ENCODE assay signal across 1 cellular context in the genomic region with DNA sequence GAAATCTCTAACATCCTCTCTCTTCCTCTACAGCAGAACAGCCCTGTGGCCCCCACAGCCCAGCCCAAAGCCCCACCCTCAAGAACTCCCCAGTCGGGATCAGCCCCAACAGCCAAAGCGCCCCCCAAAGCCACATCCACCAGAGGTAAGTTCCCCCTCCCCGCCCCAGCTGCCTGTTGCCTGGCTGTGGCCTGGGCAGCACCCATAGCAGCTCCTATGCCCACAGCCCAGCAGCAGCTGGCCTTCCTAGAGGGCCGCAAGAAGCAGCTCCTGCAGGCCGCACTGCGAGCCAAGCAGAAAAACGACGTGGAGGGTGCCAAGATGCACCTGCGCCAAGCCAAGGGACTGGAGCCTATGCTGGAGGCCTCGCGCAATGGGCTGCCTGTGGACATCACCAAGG.
TF ChIP-seq lines count a peak whose summit lies in the region.

No MANE protein-coding gene starts in this region.

TF ChIP-seq in SK-N-SH, 30 proteins besides CTCF, POLR2A, EP300 and RAD21 (continued from another document):
- no peak for TF ChIP-seq FOSL2 (IDR thresholded peaks at IDR 0.05; ENCODE audit: borderline replicate concordance, low read depth)
- no peak for TF ChIP-seq RXRA (IDR thresholded peaks at IDR 0.05; ENCODE audit: borderline replicate concordance, low read depth)
- TF ChIP-seq NFIC (IDR thresholded peaks at IDR 0.05; ENCODE audit: borderline replicate concordance): no peak
TF ChIP-seq in SK-N-SH: peak in this region for 0.
